8 cellular contexts compared by ENCODE assay signal in genomic region chr15:101615986-101616848, GRCh38. TPM values are rescaled to one million over a fixed set of nuclear protein-coding genes. Genes with fewer than 3 reads are reported as not detected.
DNase-seq lines count a peak whose midpoint lies in the region; ATAC-seq and TF ChIP-seq lines count a peak whose summit lies in the region.

No MANE protein-coding gene starts in this region.

- no peak for TF ChIP-seq POLR2A in gastroesophageal sphincter (IDR thresholded peaks at IDR 0.05)
- TF ChIP-seq POLR2A in prostate gland (IDR thresholded peaks at IDR 0.05): no peak

- DNase-seq in NCI-H748 treated with DMSO at 0.1 percent for 48 hours (lab: John Stamatoyannopoulos, UW): peak; percentile 13
- peak; percentile 47 for DNase-seq in prostate gland (ENCODE audit: low spot score)
- no peak for DNase-seq in NCI-H2029 (lab: John Stamatoyannopoulos, UW)
- DNase-seq in SHP77 treated with DMSO at 0.1 percent for 48 hours (lab: John Stamatoyannopoulos, UW): no peak
- no peak for DNase-seq in dedifferentiated amniotic fluid mesenchymal stem cell (ENCODE audit: extremely low spot score)
- DNase-seq in activated CD4-positive, alpha-beta T cell treated with anti-CD3 and anti-CD28 coated beads, Interleukin-2, amount 50 U/mL, for 1 hour: no peak

- no peaks in the 10 kb centered on the region for H3K9me3 ChIP-seq in ES-I3 (ENCODE audit: control insufficient read depth, insufficient read depth, low read length)
- H3K9me3 ChIP-seq in gastroesophageal sphincter: no peaks in the 10 kb centered on the region
- H3K9me3 ChIP-seq in prostate gland: no peaks in the 10 kb centered on the region

- peak overlapping the region; percentile 20; the same call in 1 of the 2 replicates for H3K9ac ChIP-seq in ES-I3 (ENCODE audit: low read depth, low read length)

- H3K4me1 ChIP-seq in ES-I3 (ENCODE audit: insufficient read depth, low read length) (peaks cover 8% of the 10 kb centered on the region), gastroesophageal sphincter (peaks cover 0 to 62% (median 14%) of the 10 kb centered on the region in 3 donors), prostate gland (replicated peaks) (peaks cover 6% of the 10 kb centered on the region)

- H3K4me3 ChIP-seq in gastroesophageal sphincter (peak overlapping the region in 1 of 2 donors; percentile 22), prostate gland (no peak overlapping the region)

- H3K27me3 ChIP-seq in gastroesophageal sphincter: no peaks in the 10 kb centered on the region
- no peaks in the 10 kb centered on the region for H3K27me3 ChIP-seq in prostate gland (replicated peaks; ENCODE audit: insufficient read depth)

- peak overlapping the region in 3 of 4 donors; percentile 35 to 65 (median 59) for H3K27ac ChIP-seq in gastroesophageal sphincter
- H3K27ac ChIP-seq in prostate gland: no peak overlapping the region

- H3K36me3 ChIP-seq in ES-I3 (ENCODE audit: insufficient read depth, low read length) (no peaks in the 10 kb centered on the region), gastroesophageal sphincter (no peaks in the 10 kb centered on the region), prostate gland (no peaks in the 10 kb centered on the region)

- no peak for TF ChIP-seq EP300 in gastroesophageal sphincter (IDR thresholded peaks at IDR 0.05)

- intact Hi-C loops in prostate gland (cut with DNase I): no loop called here

- TF ChIP-seq CTCF in gastroesophageal sphincter (IDR thresholded peaks at IDR 0.05) (no peak), prostate gland (IDR thresholded peaks at IDR 0.05) (no peak)

- 22 to 34% methylated on average over 7 to 20 of the region's 25 CpGs for WGBS in gastroesophageal sphincter (ENCODE audit: low coverage in 1 of 2), 2 donors
- WGBS in prostate gland: 14% methylated on average over 24 of the region's 25 CpGs

- ATAC-seq in gastroesophageal sphincter: peak; percentile 76

RNA-seq across cellular contexts. Expression of gene TM2D3, which starts 36.0 kb away (rescaled TPM):
- total RNA-seq in gastroesophageal sphincter: 10 to 100 TPM; 38.2 to 58.3 (median 50.7) TPM
- total RNA-seq in prostate gland: 10 to 100 TPM; 48.6 to 67.0 TPM

Comparison
In these comparisons a context has a peak if more than half of its experiments do, and no peak if none do; other contexts are left out.
1. DNase-seq: peak in NCI-H748 treated with DMSO at 0.1 percent for 48 hours (single experiment) and prostate gland (single experiment); none in NCI-H2029 (single experiment), SHP77 treated with DMSO at 0.1 percent for 48 hours (single experiment), dedifferentiated amniotic fluid mesenchymal stem cell (single experiment) and activated CD4-positive, alpha-beta T cell treated with anti-CD3 and anti-CD28 coated beads, Interleukin-2, amount 50 U/mL, for 1 hour (single experiment).
2. H3K27ac ChIP-seq: peak in gastroesophageal sphincter (3 of 4); none in prostate gland (0 of 2).